In the genomic region with DNA sequence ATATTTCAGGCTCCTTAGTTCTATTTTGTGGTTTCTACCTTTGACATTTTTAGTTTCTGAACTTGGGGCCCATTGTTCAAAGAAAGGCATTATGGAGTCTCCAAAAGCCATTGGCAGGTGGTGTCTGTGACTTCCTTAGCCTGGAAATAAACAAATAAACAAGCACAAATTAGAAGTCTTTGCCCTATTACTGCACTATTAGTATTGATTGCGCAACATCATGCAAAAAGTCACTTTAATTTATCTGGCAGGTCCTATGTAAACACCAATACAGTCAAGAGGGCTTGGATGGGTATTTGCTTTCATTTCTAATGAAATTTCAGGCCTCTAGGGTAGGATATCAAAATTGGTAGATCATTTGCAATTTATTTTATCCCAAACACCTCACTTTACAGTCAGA, we compare ENCODE assay signal across 1 cellular context.
A peak's percentile ranks its signal among the peaks of the same experiment; 100 is the strongest.
TF ChIP-seq lines count a peak whose summit lies in the region.

No MANE protein-coding gene starts in this region.

TF ChIP-seq in IMR-90, 13 proteins besides CTCF, POLR2A, EP300 and RAD21:
- TF ChIP-seq USF2 (IDR thresholded peaks at IDR 0.05; ENCODE audit: low read depth, low read length) = no peak
- no peak for TF ChIP-seq RCOR1 (IDR thresholded peaks at IDR 0.05; ENCODE audit: insufficient replicate concordance, low read length)
- TF ChIP-seq MAZ (IDR thresholded peaks at IDR 0.05; ENCODE audit: borderline replicate concordance, low read depth, low read length) = no peak
- TF ChIP-seq NFE2L2 (IDR thresholded peaks at IDR 0.05; ENCODE audit: low read depth, low read length) = no peak
- no peak for TF ChIP-seq RFX5 (IDR thresholded peaks at IDR 0.05; ENCODE audit: low read depth, low read length)
- TF ChIP-seq BHLHE40 (IDR thresholded peaks at IDR 0.05; ENCODE audit: low read depth, low read length) = no peak
- peak; percentile 99 for TF ChIP-seq CEBPB (IDR thresholded peaks at IDR 0.05; ENCODE audit: low read depth, low read length)
- no peak for TF ChIP-seq SMC3 (IDR thresholded peaks at IDR 0.05; ENCODE audit: low read depth, low read length)
